ENCODE assay signal across 1 cellular context in genomic region chr15:56918046-56918906, GRCh38.
TF ChIP-seq lines count a peak whose summit lies in the region.

Gene TCF12 (plus strand): TSS chr15:56918644. CDS start chr15:56919914, 1,270 bp downstream.

TF ChIP-seq in HEK293, 187 proteins besides CTCF, POLR2A, EP300 and RAD21 (continued from another document and continues in another):
- no peak for TF ChIP-seq ZNF366 (tag by site-specific recombination; conservative IDR thresholded peaks at IDR 0.05)
- TF ChIP-seq MZF1 (tag by site-specific recombination; IDR thresholded peaks at IDR 0.05; ENCODE audit: borderline replicate concordance), result no peak
- TF ChIP-seq ZNF248 (tag by site-specific recombination; IDR thresholded peaks at IDR 0.05), result no peak
- peak; percentile 94 for TF ChIP-seq ZBTB10 (tag by site-specific recombination; IDR thresholded peaks at IDR 0.05)
- TF ChIP-seq ZNF843 (tag by site-specific recombination; IDR thresholded peaks at IDR 0.05), result peak; percentile 68; the same call in 1 of the 2 replicates
- peak; percentile 53; the same call in 1 of the 2 replicates for TF ChIP-seq IKZF3 (tag by site-specific recombination; IDR thresholded peaks at IDR 0.05)
- TF ChIP-seq ZNF169 (tag by site-specific recombination; IDR thresholded peaks at IDR 0.05), result no peak
- TF ChIP-seq ZNF138 (tag by site-specific recombination; IDR thresholded peaks at IDR 0.05; ENCODE audit: borderline replicate concordance), result no peak
- no peak for TF ChIP-seq ZNF223 (tag by site-specific recombination; IDR thresholded peaks at IDR 0.05)
- no peak for TF ChIP-seq ZNF548 (tag by site-specific recombination; IDR thresholded peaks at IDR 0.05)
- no peak; the same call in 1 of the 2 replicates for TF ChIP-seq KLF1 (tag by site-specific recombination; IDR thresholded peaks at IDR 0.05)
- no peak for TF ChIP-seq ZNF133 (tag by site-specific recombination; IDR thresholded peaks at IDR 0.05)
- peak; percentile 54 for TF ChIP-seq PRDM4 (tag by site-specific recombination; IDR thresholded peaks at IDR 0.05)
- TF ChIP-seq ZFP41 (tag by site-specific recombination; IDR thresholded peaks at IDR 0.05; ENCODE audit: borderline replicate concordance), result no peak
- TF ChIP-seq ZNF529 (tag by site-specific recombination; IDR thresholded peaks at IDR 0.05; ENCODE audit: insufficient replicate concordance), result no peak
- TF ChIP-seq ZNF449 (tag by site-specific recombination; IDR thresholded peaks at IDR 0.05), result peak; percentile 37; the same call in 1 of the 2 replicates
- peak; percentile 47 for TF ChIP-seq ZBTB26 (tag by site-specific recombination; optimal IDR thresholded peaks at IDR 0.05)
- no peak for TF ChIP-seq ZNF426 (tag by site-specific recombination; IDR thresholded peaks at IDR 0.05)
- TF ChIP-seq ZNF433 (tag by site-specific recombination; IDR thresholded peaks at IDR 0.05; ENCODE audit: low read depth), result no peak
- TF ChIP-seq REST (tag by site-specific recombination; IDR thresholded peaks at IDR 0.05), result no peak
- no peak for TF ChIP-seq PBX3 (CRISPR knock-in tag; IDR thresholded peaks at IDR 0.05)
- no peak for TF ChIP-seq ZNF707 (tag by site-specific recombination; IDR thresholded peaks at IDR 0.05)
- no peak for TF ChIP-seq ZNF514 (tag by site-specific recombination; IDR thresholded peaks at IDR 0.05)
- TF ChIP-seq YY1 (tag by site-specific recombination; IDR thresholded peaks at IDR 0.05), result peak; percentile 86
- TF ChIP-seq ZNF585B (tag by site-specific recombination; IDR thresholded peaks at IDR 0.05), result no peak
- no peak for TF ChIP-seq ATF2 (tag by site-specific recombination; IDR thresholded peaks at IDR 0.05; ENCODE audit: low read depth)
- TF ChIP-seq ZNF747 (tag by site-specific recombination; IDR thresholded peaks at IDR 0.05), result no peak
- no peak for TF ChIP-seq ZNF302 (tag by site-specific recombination; IDR thresholded peaks at IDR 0.05; ENCODE audit: low read depth)
- TF ChIP-seq FEZF1 (tag by site-specific recombination; IDR thresholded peaks at IDR 0.05), result no peak
- TF ChIP-seq MEIS1 (CRISPR knock-in tag; IDR thresholded peaks at IDR 0.05; ENCODE audit: borderline replicate concordance), result no peak
- peak; percentile 80; the same call in 1 of the 2 replicates for TF ChIP-seq ZNF391 (tag by site-specific recombination; IDR thresholded peaks at IDR 0.05; ENCODE audit: borderline replicate concordance, low read depth)
- no peak for TF ChIP-seq ZNF175 (tag by site-specific recombination; IDR thresholded peaks at IDR 0.05)
- peak; percentile 72 for TF ChIP-seq SP7 (tag by site-specific recombination; IDR thresholded peaks at IDR 0.05)
- no peak for TF ChIP-seq ZNF114 (tag by site-specific recombination; IDR thresholded peaks at IDR 0.05)
- 0 out of 2 replicates have a peak, but pooled peaks have one; percentile 17 for TF ChIP-seq GFI1B (tag by site-specific recombination; IDR thresholded peaks at IDR 0.05)
- no peak for TF ChIP-seq ZNF404 (tag by site-specific recombination; IDR thresholded peaks at IDR 0.05)
- no peak for TF ChIP-seq ZNF701 (tag by site-specific recombination; IDR thresholded peaks at IDR 0.05)
- no peak for TF ChIP-seq ZNF837 (tag by site-specific recombination; IDR thresholded peaks at IDR 0.05)
- no peak for TF ChIP-seq ZNF132 (tag by site-specific recombination; IDR thresholded peaks at IDR 0.05; ENCODE audit: borderline replicate concordance)
- peak; percentile 40; the same call in 1 of the 2 replicates for TF ChIP-seq ZIC2 (tag by site-specific recombination; IDR thresholded peaks at IDR 0.05)
- no peak for TF ChIP-seq ZNF571 (tag by site-specific recombination; IDR thresholded peaks at IDR 0.05)
- peak; percentile 98 for TF ChIP-seq ZEB2 (tag by site-specific recombination; IDR thresholded peaks at IDR 0.05)
- no peak for TF ChIP-seq OSR2 (tag by site-specific recombination; IDR thresholded peaks at IDR 0.05)
- peak; percentile 75; the same call in 1 of the 2 replicates for TF ChIP-seq ZNF777 (tag by site-specific recombination; IDR thresholded peaks at IDR 0.05; ENCODE audit: borderline replicate concordance)
- no peak for TF ChIP-seq ZNF624 (tag by site-specific recombination; IDR thresholded peaks at IDR 0.05)
- TF ChIP-seq SP3 (tag by site-specific recombination; IDR thresholded peaks at IDR 0.05), result peak; percentile 88
- no peak for TF ChIP-seq ZBTB48 (tag by site-specific recombination; IDR thresholded peaks at IDR 0.05)
- TF ChIP-seq KLF16 (tag by site-specific recombination; IDR thresholded peaks at IDR 0.05), result peak; percentile 77; the same call in 1 of the 2 replicates
- peak; percentile 49; the same call in 1 of the 2 replicates for TF ChIP-seq HOXC10 (CRISPR knock-in tag; IDR thresholded peaks at IDR 0.05)
- TF ChIP-seq ZNF26 (tag by site-specific recombination; IDR thresholded peaks at IDR 0.05), result no peak
- no peak for TF ChIP-seq ZNF521 (tag by site-specific recombination; IDR thresholded peaks at IDR 0.05)
- TF ChIP-seq MYNN (tag by site-specific recombination; IDR thresholded peaks at IDR 0.05; ENCODE audit: borderline replicate concordance), result peak; percentile 45; the same call in 1 of the 2 replicates
- no peak; the same call in 1 of the 2 replicates for TF ChIP-seq ZNF423 (tag by site-specific recombination; IDR thresholded peaks at IDR 0.05)
- TF ChIP-seq GLIS2 (tag by site-specific recombination; IDR thresholded peaks at IDR 0.05), result peak; percentile 53; the same call in 1 of the 2 replicates
- peak; percentile 67; the same call in 1 of the 2 replicates for TF ChIP-seq ZNF2 (tag by site-specific recombination; IDR thresholded peaks at IDR 0.05)
